In genomic region chr12:95003213-95003920, GRCh38 we compare ENCODE assay signal across 1 cellular context.
TF ChIP-seq lines count a peak whose summit lies in the region.

Gene NDUFA12 (minus strand): TSS chr12:95003697. CDS start chr12:95003680, 17 bp downstream.

TF ChIP-seq in GM12878, 131 proteins besides CTCF, POLR2A, EP300 and RAD21 (continued from another document and continues in another):
- TF ChIP-seq, protein P1, sequence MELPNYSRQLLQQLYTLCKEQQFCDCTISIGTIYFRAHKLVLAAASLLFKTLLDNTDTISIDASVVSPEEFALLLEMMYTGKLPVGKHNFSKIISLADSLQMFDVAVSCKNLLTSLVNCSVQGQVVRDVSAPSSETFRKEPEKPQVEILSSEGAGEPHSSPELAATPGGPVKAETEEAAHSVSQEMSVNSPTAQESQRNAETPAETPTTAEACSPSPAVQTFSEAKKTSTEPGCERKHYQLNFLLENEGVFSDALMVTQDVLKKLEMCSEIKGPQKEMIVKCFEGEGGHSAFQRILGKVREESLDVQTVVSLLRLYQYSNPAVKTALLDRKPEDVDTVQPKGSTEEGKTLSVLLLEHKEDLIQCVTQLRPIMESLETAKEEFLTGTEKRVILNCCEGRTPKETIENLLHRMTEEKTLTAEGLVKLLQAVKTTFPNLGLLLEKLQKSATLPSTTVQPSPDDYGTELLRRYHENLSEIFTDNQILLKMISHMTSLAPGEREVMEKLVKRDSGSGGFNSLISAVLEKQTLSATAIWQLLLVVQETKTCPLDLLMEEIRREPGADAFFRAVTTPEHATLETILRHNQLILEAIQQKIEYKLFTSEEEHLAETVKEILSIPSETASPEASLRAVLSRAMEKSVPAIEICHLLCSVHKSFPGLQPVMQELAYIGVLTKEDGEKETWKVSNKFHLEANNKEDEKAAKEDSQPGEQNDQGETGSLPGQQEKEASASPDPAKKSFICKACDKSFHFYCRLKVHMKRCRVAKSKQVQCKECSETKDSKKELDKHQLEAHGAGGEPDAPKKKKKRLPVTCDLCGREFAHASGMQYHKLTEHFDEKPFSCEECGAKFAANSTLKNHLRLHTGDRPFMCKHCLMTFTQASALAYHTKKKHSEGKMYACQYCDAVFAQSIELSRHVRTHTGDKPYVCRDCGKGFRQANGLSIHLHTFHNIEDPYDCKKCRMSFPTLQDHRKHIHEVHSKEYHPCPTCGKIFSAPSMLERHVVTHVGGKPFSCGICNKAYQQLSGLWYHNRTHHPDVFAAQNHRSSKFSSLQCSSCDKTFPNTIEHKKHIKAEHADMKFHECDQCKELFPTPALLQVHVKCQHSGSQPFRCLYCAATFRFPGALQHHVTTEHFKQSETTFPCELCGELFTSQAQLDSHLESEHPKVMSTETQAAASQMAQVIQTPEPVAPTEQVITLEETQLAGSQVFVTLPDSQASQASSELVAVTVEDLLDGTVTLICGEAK (IDR thresholded peaks at IDR 0.05; ENCODE audit: borderline replicate concordance): peak; percentile 91
- TF ChIP-seq, protein P2, sequence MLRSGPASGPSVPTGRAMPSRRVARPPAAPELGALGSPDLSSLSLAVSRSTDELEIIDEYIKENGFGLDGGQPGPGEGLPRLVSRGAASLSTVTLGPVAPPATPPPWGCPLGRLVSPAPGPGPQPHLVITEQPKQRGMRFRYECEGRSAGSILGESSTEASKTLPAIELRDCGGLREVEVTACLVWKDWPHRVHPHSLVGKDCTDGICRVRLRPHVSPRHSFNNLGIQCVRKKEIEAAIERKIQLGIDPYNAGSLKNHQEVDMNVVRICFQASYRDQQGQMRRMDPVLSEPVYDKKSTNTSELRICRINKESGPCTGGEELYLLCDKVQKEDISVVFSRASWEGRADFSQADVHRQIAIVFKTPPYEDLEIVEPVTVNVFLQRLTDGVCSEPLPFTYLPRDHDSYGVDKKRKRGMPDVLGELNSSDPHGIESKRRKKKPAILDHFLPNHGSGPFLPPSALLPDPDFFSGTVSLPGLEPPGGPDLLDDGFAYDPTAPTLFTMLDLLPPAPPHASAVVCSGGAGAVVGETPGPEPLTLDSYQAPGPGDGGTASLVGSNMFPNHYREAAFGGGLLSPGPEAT (IDR thresholded peaks at IDR 0.05; ENCODE audit: low read depth): peak; percentile 91
- TF ChIP-seq, protein P3, sequence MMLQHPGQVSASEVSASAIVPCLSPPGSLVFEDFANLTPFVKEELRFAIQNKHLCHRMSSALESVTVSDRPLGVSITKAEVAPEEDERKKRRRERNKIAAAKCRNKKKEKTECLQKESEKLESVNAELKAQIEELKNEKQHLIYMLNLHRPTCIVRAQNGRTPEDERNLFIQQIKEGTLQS (IDR thresholded peaks at IDR 0.05; ENCODE audit: borderline replicate concordance, extremely low read depth, low read depth, low read length): no peak
- peak; percentile 90 for TF ChIP-seq NRF1 (conservative IDR thresholded peaks at IDR 0.05; ENCODE audit: low read depth, low read length)
- TF ChIP-seq SMAD1 (IDR thresholded peaks at IDR 0.05; ENCODE audit: low read depth, partially characterized antibody): no peak
- peak in 1 of 2 experiments; percentile 62; a peak in 2 of 4 replicates for TF ChIP-seq BHLHE40 (IDR thresholded peaks at IDR 0.05; ENCODE audit: borderline replicate concordance in 1 of 2, low read depth in 2 of 2, low read length in 1 of 2)
- TF ChIP-seq CBX3 (IDR thresholded peaks at IDR 0.05; ENCODE audit: borderline replicate concordance, low read depth): no peak
- TF ChIP-seq SUPT20H (IDR thresholded peaks at IDR 0.05; ENCODE audit: borderline replicate concordance, control insufficient read depth, low read depth, low read length): no peak
- TF ChIP-seq SMC3 (IDR thresholded peaks at IDR 0.05; ENCODE audit: borderline replicate concordance, low read length): no peak
- no peak for TF ChIP-seq SIX5 (IDR thresholded peaks at IDR 0.05; ENCODE audit: low read depth, low read length, severe bottlenecking)
- no peak for TF ChIP-seq WRNIP1 (IDR thresholded peaks at IDR 0.05; ENCODE audit: borderline replicate concordance, low read depth, low read length)
- 0 out of 2 replicates have a peak, but pooled peaks have one; percentile 7 for TF ChIP-seq EED (IDR thresholded peaks at IDR 0.05; ENCODE audit: low read depth)
- no peak for TF ChIP-seq ZNF207 (IDR thresholded peaks at IDR 0.05; ENCODE audit: borderline replicate concordance)
- 0 out of 2 replicates have a peak, but pooled peaks have one; percentile 13 for TF ChIP-seq MYB (IDR thresholded peaks at IDR 0.05; ENCODE audit: borderline replicate concordance, low read depth, low read length)
- TF ChIP-seq ATF7 (IDR thresholded peaks at IDR 0.05; ENCODE audit: low read depth): no peak
- peak; percentile 56 for TF ChIP-seq CBFB (IDR thresholded peaks at IDR 0.05; ENCODE audit: low read depth)
- TF ChIP-seq RFX5 (IDR thresholded peaks at IDR 0.05; ENCODE audit: low read depth, low read length): no peak
- peak; percentile 80 for TF ChIP-seq POU2F2 (IDR thresholded peaks at IDR 0.05; ENCODE audit: borderline replicate concordance, low read depth, low read length)
- TF ChIP-seq KAT2A (conservative IDR thresholded peaks at IDR 0.05; ENCODE audit: control insufficient read depth, low read depth, low read length): no peak
- no peak for TF ChIP-seq CHD4 (IDR thresholded peaks at IDR 0.05)
- TF ChIP-seq HDAC2 (IDR thresholded peaks at IDR 0.05): no peak
- no peak for TF ChIP-seq PAX8 (IDR thresholded peaks at IDR 0.05)
- TF ChIP-seq, protein P4, sequence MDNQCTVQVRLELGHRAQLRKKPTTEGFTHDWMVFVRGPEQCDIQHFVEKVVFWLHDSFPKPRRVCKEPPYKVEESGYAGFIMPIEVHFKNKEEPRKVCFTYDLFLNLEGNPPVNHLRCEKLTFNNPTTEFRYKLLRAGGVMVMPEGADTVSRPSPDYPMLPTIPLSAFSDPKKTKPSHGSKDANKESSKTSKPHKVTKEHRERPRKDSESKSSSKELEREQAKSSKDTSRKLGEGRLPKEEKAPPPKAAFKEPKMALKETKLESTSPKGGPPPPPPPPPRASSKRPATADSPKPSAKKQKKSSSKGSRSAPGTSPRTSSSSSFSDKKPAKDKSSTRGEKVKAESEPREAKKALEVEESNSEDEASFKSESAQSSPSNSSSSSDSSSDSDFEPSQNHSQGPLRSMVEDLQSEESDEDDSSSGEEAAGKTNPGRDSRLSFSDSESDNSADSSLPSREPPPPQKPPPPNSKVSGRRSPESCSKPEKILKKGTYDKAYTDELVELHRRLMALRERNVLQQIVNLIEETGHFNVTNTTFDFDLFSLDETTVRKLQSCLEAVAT (IDR thresholded peaks at IDR 0.05): no peak
- no peak for TF ChIP-seq SUZ12 (IDR thresholded peaks at IDR 0.05; ENCODE audit: unreplicated experiment)
- TF ChIP-seq ZNF24 (IDR thresholded peaks at IDR 0.05): no peak
- TF ChIP-seq ZNF274 (IDR thresholded peaks at IDR 0.05; ENCODE audit: insufficient read depth, insufficient read length): no peak
- no peak for TF ChIP-seq NFIC (IDR thresholded peaks at IDR 0.05; ENCODE audit: low read depth, low read length)
- no peak; a peak in 1 of 3 replicates for TF ChIP-seq EGR1 (IDR thresholded peaks at IDR 0.05; ENCODE audit: borderline replicate concordance in 1 of 2, low read depth in 2 of 2, low read length in 2 of 2)
- TF ChIP-seq BACH1 (IDR thresholded peaks at IDR 0.05; ENCODE audit: borderline replicate concordance): peak; percentile 57; the same call in 1 of the 2 replicates
- no peak for TF ChIP-seq PRDM15 (CRISPR knock-in tag; IDR thresholded peaks at IDR 0.05)
- TF ChIP-seq ZBTB33 (IDR thresholded peaks at IDR 0.05): no peak
- TF ChIP-seq SREBF2 (IDR thresholded peaks at IDR 0.05; ENCODE audit: low read length): no peak
- no peak for TF ChIP-seq EZH2 (IDR thresholded peaks at IDR 0.05; ENCODE audit: borderline replicate concordance, control insufficient read depth, low read depth, low read length)
- TF ChIP-seq MTA3 (IDR thresholded peaks at IDR 0.05; ENCODE audit: borderline replicate concordance, low read length): no peak
- TF ChIP-seq, protein P5, sequence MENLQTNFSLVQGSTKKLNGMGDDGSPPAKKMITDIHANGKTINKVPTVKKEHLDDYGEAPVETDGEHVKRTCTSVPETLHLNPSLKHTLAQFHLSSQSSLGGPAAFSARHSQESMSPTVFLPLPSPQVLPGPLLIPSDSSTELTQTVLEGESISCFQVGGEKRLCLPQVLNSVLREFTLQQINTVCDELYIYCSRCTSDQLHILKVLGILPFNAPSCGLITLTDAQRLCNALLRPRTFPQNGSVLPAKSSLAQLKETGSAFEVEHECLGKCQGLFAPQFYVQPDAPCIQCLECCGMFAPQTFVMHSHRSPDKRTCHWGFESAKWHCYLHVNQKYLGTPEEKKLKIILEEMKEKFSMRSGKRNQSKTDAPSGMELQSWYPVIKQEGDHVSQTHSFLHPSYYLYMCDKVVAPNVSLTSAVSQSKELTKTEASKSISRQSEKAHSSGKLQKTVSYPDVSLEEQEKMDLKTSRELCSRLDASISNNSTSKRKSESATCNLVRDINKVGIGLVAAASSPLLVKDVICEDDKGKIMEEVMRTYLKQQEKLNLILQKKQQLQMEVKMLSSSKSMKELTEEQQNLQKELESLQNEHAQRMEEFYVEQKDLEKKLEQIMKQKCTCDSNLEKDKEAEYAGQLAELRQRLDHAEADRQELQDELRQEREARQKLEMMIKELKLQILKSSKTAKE (IDR thresholded peaks at IDR 0.05; ENCODE audit: low read depth, poor library complexity, severe bottlenecking): no peak
- TF ChIP-seq ZBTB4 (CRISPR knock-in tag; IDR thresholded peaks at IDR 0.05): no peak
- peak; percentile 94 for TF ChIP-seq PBX3 (IDR thresholded peaks at IDR 0.05; ENCODE audit: insufficient replicate concordance, low read depth, low read length)
- no peak for TF ChIP-seq MYC (IDR thresholded peaks at IDR 0.05; ENCODE audit: insufficient read depth, insufficient read length, insufficient replicate concordance, low read length, severe bottlenecking)
- peak; percentile 71 for TF ChIP-seq POLR2AphosphoS2 (IDR thresholded peaks at IDR 0.05; ENCODE audit: low read depth, low read length)
- no peak for TF ChIP-seq NR2C2 (IDR thresholded peaks at IDR 0.05; ENCODE audit: borderline replicate concordance, control insufficient read depth, insufficient read length, low read depth)
- TF ChIP-seq YBX1 (IDR thresholded peaks at IDR 0.05): no peak
- no peak for TF ChIP-seq TCF7 (IDR thresholded peaks at IDR 0.05; ENCODE audit: borderline replicate concordance)
